Comparison of ENCODE assay signal across 10 cellular contexts in genomic region chr4:113293043-113293560, GRCh38.
DNase-seq lines count a peak whose midpoint lies in the region; ATAC-seq and TF ChIP-seq lines count a peak whose summit lies in the region.
"Had no signal": no experiment of that assay in that cellular context is flagged by ENCODE, and none has a peak within 500 bp of the region (broad histone marks: within the 10 kb centered on the region; RNA-seq: fewer than 3 reads in every experiment).

No MANE protein-coding gene starts in this region.

- H3K27me3 ChIP-seq in ACC112 (ENCODE audit: insufficient read depth, low read length) (no peaks in the 10 kb centered on the region), ascending aorta (no peaks in the 10 kb centered on the region)

- H3K79me2 ChIP-seq in ACC112 (ENCODE audit: control insufficient read depth, insufficient read depth, low read length, unreplicated experiment) = no peaks in the 10 kb centered on the region
- H3K79me2 ChIP-seq: parathyroid adenoma had no signal

- intact Hi-C loops in ascending aorta (cut with DNase I) (no loop called here), left ventricle myocardium superior (cut with micrococcal nuclease) (no loop called here), posterior vena cava (cut with DNase I) (no loop called here)

- peak; percentile 75 for ATAC-seq in left ventricle myocardium superior
- no peak for ATAC-seq in HG03045 (IDR thresholded peaks at IDR 0.05; ENCODE audit: unreplicated experiment)

- TF ChIP-seq CTCF in ascending aorta (IDR thresholded peaks at IDR 0.05) = no peak

- peak overlapping the region; percentile 99 for H2AFZ ChIP-seq in ACC112 (ENCODE audit: low read length, unreplicated experiment)
- H2AFZ ChIP-seq: parathyroid adenoma had no signal

- DNase-seq in ascending aorta (ENCODE audit: low spot score in 2 of 2) (no peak), left ventricle myocardium superior (no peak), posterior vena cava (ENCODE audit: low spot score) (peak; percentile 81), NCI-H2081 (lab: John Stamatoyannopoulos, UW) (no peak)
- DNase-seq in activated T-cell treated with anti-CD3 and anti-CD28 coated beads, Interleukin-2, amount 50 U/mL, for 48 hours = no peak
- no peak for DNase-seq in stimulated activated CD4-positive, alpha-beta T cell treated with anti-CD3 and anti-CD28 coated beads, Interleukin-12 subunit alpha, Interleukin-12 subunit beta, amount 100 ng/mL, for 4 hours
- DNase-seq: Kasumi-1 had no signal

- H3K36me3 ChIP-seq in ACC112 (ENCODE audit: insufficient read depth, low read length) (no peaks in the 10 kb centered on the region), ascending aorta (no peaks in the 10 kb centered on the region)

- H3K27ac ChIP-seq in ACC112 (ENCODE audit: low read depth, low read length) (peak overlapping the region; percentile 25; the same call in 1 of the 2 replicates), ascending aorta (peak overlapping the region; percentile 43 to 46)

- H3K4me1 ChIP-seq in ACC112 (ENCODE audit: control insufficient read depth, insufficient read depth, low read length, unreplicated experiment) (peaks cover 34% of the 10 kb centered on the region), ascending aorta (peaks cover 0 to 3% of the 10 kb centered on the region in 2 donors)
- H3K4me1 ChIP-seq: parathyroid adenoma had no signal

- H3K4me3 ChIP-seq in ACC112 (ENCODE audit: low read depth, low read length) (peak overlapping the region; percentile 74), ascending aorta (peak overlapping the region in 1 of 2 donors; percentile 56)

- no peaks in the 10 kb centered on the region for H3K9me3 ChIP-seq in ascending aorta
